In the genomic region with DNA sequence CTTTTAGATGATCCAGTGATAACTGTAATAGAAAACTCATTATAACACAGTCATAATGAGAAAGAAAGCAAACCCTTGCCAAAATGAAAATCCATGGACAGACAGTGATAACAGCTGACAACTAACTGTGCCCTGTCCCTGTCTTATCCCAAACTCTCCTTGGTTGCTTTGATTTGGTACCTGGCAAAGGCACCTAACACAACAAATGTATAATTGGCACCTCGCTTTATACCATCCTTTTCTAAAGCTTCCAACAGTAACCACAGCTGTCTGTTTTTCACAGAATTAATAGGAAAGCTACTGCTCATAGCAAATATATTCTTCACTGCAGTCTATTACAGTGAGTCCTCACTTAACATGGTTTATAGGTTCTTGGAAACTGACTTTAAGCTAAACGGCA, we compare ENCODE assay signal across 26 cellular contexts.
"Had no signal": no experiment of that assay in that cellular context is flagged by ENCODE, and none has a peak within 500 bp of the region (broad histone marks: within the 10 kb centered on the region; RNA-seq: fewer than 3 reads in every experiment).

No MANE protein-coding gene starts in this region.

- H3K27me3 Mint-ChIP-seq: activated CD4-positive, alpha-beta T cell treated with anti-CD3 and anti-CD28 coated beads, Interleukin-2, amount 10 ng/mL, durations not matched to agents 7 days and 5 days; activated CD8-positive, alpha-beta T cell treated with anti-CD3 and anti-CD28 coated beads for 36 hours; activated T-helper 17 cell treated with anti-CD3 and anti-CD28 coated beads, Interleukin-2, amount 50 U/mL, for 72 hours had no signal

- H3K4me3 ChIP-seq: adrenal gland, breast epithelium had no signal

- DNase-seq: activated CD4-positive, alpha-beta T cell treated with anti-CD3 and anti-CD28 coated beads, Interleukin-2, amount 10 ng/mL, durations not matched to agents 7 days and 5 days; activated CD4-positive, CD25-positive, alpha-beta regulatory T cell; activated CD8-positive, alpha-beta memory T cell treated with anti-CD3 and anti-CD28 coated beads, Interleukin-2, amount 50 U/mL, for 4 hours; activated CD8-positive, alpha-beta T cell treated with anti-CD3 and anti-CD28 coated beads for 36 hours; activated gamma-delta T cell; activated naive CD4-positive, alpha-beta T cell treated with anti-CD3 and anti-CD28 coated beads, Interleukin-2, amount 50 U/mL, for 16 hours; activated T-cell treated with anti-CD3 and anti-CD28 coated beads, Interleukin-2, amount 50 U/mL, for 1 hour; adrenal gland; anterior cingulate cortex; caudate nucleus; IMR-90; Kasumi-1; KBM-7; NCI-H1048; NCI-H146; NCI-H187 treated with DMSO at 0.1 percent for 48 hours; NCI-H2081 treated with DMSO at 0.1 percent for 48 hours; NCI-H446; NCI-H524; PC-3; SIG-M5; T-helper 2 cell; T1000 had no signal

- H3K4me1 ChIP-seq: adrenal gland, breast epithelium had no signal

- H3K36me3 ChIP-seq: adrenal gland, breast epithelium had no signal

- H3K4me3 Mint-ChIP-seq: activated CD4-positive, alpha-beta T cell treated with anti-CD3 and anti-CD28 coated beads, Interleukin-2, amount 10 ng/mL, durations not matched to agents 7 days and 5 days; activated CD8-positive, alpha-beta T cell treated with anti-CD3 and anti-CD28 coated beads for 36 hours; activated T-helper 17 cell treated with anti-CD3 and anti-CD28 coated beads, Interleukin-2, amount 50 U/mL, for 72 hours had no signal

- H3K27me3 ChIP-seq: adrenal gland, breast epithelium had no signal

- H3K27ac Mint-ChIP-seq: activated CD4-positive, alpha-beta T cell treated with anti-CD3 and anti-CD28 coated beads, Interleukin-2, amount 10 ng/mL, durations not matched to agents 7 days and 5 days; activated CD8-positive, alpha-beta T cell treated with anti-CD3 and anti-CD28 coated beads for 36 hours; activated T-helper 17 cell treated with anti-CD3 and anti-CD28 coated beads, Interleukin-2, amount 50 U/mL, for 72 hours had no signal

- H3K9me3 Mint-ChIP-seq: activated T-helper 17 cell treated with anti-CD3 and anti-CD28 coated beads, Interleukin-2, amount 50 U/mL, for 72 hours had no signal

- H3K9me3 ChIP-seq: adrenal gland had no signal

- H3K27ac ChIP-seq: adrenal gland, breast epithelium, VCaP had no signal
